In the genomic region with DNA sequence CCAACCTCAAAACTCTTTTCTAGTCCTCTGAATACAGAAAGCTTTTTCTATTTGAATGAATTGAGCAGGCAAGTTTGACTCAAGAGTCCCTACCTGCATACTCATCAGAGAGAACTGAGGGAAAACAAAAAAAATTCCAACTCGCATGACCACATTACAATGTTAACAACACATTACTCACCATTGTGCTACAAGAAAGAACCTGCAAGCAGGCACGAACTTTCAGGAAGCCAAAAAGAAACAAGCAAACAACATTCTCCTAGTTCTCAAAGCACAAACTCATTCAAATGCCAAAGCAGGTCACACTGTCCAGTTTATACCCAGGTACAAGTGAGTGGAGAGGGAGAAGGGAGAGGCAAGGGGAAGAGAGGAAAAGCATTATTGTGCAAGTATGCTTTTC, we compare ENCODE assay signal across 1 cellular context.
TF ChIP-seq lines count a peak whose summit lies in the region.

No MANE protein-coding gene starts in this region.

TF ChIP-seq in WTC11, 78 proteins besides CTCF, POLR2A, EP300 and RAD21 (continued from another document):
- TF ChIP-seq, protein P1, sequence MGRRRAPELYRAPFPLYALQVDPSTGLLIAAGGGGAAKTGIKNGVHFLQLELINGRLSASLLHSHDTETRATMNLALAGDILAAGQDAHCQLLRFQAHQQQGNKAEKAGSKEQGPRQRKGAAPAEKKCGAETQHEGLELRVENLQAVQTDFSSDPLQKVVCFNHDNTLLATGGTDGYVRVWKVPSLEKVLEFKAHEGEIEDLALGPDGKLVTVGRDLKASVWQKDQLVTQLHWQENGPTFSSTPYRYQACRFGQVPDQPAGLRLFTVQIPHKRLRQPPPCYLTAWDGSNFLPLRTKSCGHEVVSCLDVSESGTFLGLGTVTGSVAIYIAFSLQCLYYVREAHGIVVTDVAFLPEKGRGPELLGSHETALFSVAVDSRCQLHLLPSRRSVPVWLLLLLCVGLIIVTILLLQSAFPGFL (CRISPR knock-in tag; IDR thresholded peaks at IDR 0.05; ENCODE audit: borderline replicate concordance), result no peak
- TF ChIP-seq, protein P2, sequence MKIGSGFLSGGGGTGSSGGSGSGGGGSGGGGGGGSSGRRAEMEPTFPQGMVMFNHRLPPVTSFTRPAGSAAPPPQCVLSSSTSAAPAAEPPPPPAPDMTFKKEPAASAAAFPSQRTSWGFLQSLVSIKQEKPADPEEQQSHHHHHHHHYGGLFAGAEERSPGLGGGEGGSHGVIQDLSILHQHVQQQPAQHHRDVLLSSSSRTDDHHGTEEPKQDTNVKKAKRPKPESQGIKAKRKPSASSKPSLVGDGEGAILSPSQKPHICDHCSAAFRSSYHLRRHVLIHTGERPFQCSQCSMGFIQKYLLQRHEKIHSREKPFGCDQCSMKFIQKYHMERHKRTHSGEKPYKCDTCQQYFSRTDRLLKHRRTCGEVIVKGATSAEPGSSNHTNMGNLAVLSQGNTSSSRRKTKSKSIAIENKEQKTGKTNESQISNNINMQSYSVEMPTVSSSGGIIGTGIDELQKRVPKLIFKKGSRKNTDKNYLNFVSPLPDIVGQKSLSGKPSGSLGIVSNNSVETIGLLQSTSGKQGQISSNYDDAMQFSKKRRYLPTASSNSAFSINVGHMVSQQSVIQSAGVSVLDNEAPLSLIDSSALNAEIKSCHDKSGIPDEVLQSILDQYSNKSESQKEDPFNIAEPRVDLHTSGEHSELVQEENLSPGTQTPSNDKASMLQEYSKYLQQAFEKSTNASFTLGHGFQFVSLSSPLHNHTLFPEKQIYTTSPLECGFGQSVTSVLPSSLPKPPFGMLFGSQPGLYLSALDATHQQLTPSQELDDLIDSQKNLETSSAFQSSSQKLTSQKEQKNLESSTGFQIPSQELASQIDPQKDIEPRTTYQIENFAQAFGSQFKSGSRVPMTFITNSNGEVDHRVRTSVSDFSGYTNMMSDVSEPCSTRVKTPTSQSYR (CRISPR knock-in tag; IDR thresholded peaks at IDR 0.05), result no peak
- TF ChIP-seq NFE2L1 (CRISPR knock-in tag; IDR thresholded peaks at IDR 0.05) (no peak), GRHL2 (CRISPR knock-in tag; IDR thresholded peaks at IDR 0.05; ENCODE audit: insufficient replicate concordance, severe bottlenecking) (no peak), ELF4 (CRISPR knock-in tag; IDR thresholded peaks at IDR 0.05; ENCODE audit: low read depth) (no peak)
- TF ChIP-seq, protein P3, sequence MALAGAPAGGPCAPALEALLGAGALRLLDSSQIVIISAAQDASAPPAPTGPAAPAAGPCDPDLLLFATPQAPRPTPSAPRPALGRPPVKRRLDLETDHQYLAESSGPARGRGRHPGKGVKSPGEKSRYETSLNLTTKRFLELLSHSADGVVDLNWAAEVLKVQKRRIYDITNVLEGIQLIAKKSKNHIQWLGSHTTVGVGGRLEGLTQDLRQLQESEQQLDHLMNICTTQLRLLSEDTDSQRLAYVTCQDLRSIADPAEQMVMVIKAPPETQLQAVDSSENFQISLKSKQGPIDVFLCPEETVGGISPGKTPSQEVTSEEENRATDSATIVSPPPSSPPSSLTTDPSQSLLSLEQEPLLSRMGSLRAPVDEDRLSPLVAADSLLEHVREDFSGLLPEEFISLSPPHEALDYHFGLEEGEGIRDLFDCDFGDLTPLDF (CRISPR knock-in tag; IDR thresholded peaks at IDR 0.05), result no peak
